10 cellular contexts compared by ENCODE assay signal in genomic region chr13:113816248-113816924, GRCh38. TPM values are rescaled to one million over a fixed set of nuclear protein-coding genes. Genes with fewer than 3 reads are reported as not detected.
DNase-seq lines count a peak whose midpoint lies in the region; ATAC-seq, FAIRE-seq and TF ChIP-seq lines count a peak whose summit lies in the region.
"Had no signal": no experiment of that assay in that cellular context is flagged by ENCODE, and none has a peak within 500 bp of the region (broad histone marks: within the 10 kb centered on the region; RNA-seq: fewer than 3 reads in every experiment).

No MANE protein-coding gene starts in this region.

- H3K36me3 Mint-ChIP-seq in activated T-cell treated with anti-CD3 and anti-CD28 coated beads, Interleukin-2, amount 50 U/mL, for 72 hours (ENCODE audit: insufficient read depth in 2 of 2): peaks cover 2 to 3% of the 10 kb centered on the region in 2 donors
- peaks cover 36% of the 10 kb centered on the region for H3K36me3 Mint-ChIP-seq in stimulated activated memory B cell treated with anti-CD40 and anti-IgM and Interleukin-4, amounts not matched to agents 10 μg/mL and 1 μg/mL and 100 μg/mL, for 72 hours

- peak overlapping the region; percentile 94 to 95 for H3K4me3 Mint-ChIP-seq in activated T-cell treated with anti-CD3 and anti-CD28 coated beads, Interleukin-2, amount 50 U/mL, for 72 hours
- H3K4me3 Mint-ChIP-seq in stimulated activated memory B cell treated with anti-CD40 and anti-IgM and Interleukin-4, amounts not matched to agents 10 μg/mL and 1 μg/mL and 100 μg/mL, for 72 hours: peak overlapping the region; percentile 96

- TF ChIP-seq CTCF in NB4 (IDR thresholded peaks at IDR 0.05; ENCODE audit: low read depth, low read length) (no peak), bronchial epithelial cell (IDR thresholded peaks at IDR 0.05; ENCODE audit: insufficient read depth, low read length, severe bottlenecking) (no peak)

- ATAC-seq in activated T-cell treated with anti-CD3 and anti-CD28 coated beads, Interleukin-2, amount 50 U/mL, for 72 hours (replicated peaks in 1 of 2): peak; percentile 8 to 10
- ATAC-seq in stimulated activated memory B cell treated with anti-CD40 and anti-IgM and Interleukin-4, amounts not matched to agents 10 μg/mL and 1 μg/mL and 100 μg/mL, for 72 hours: no peak
- ATAC-seq in HG02678 (IDR thresholded peaks at IDR 0.05; ENCODE audit: unreplicated experiment): no peak

- FAIRE-seq in bronchial epithelial cell (lab: Jason Lieb, UNC): peak; percentile 94

- no peaks in the 10 kb centered on the region for H3K27me3 ChIP-seq in bronchial epithelial cell (ENCODE audit: control insufficient read depth, insufficient read depth, low read length)

- peak overlapping the region; percentile 81 for H3K4me3 ChIP-seq in NB4 (ENCODE audit: low read depth, low read length)
- H3K4me3 ChIP-seq in bronchial epithelial cell (ENCODE audit: low read depth, low read length): no peak overlapping the region
- H3K4me3 ChIP-seq: mucosa of descending colon, smooth muscle cell had no signal

- no peak overlapping the region for H3K27ac Mint-ChIP-seq in activated T-cell treated with anti-CD3 and anti-CD28 coated beads, Interleukin-2, amount 50 U/mL, for 72 hours
- H3K27ac Mint-ChIP-seq in stimulated activated memory B cell treated with anti-CD40 and anti-IgM and Interleukin-4, amounts not matched to agents 10 μg/mL and 1 μg/mL and 100 μg/mL, for 72 hours: peak overlapping the region; percentile 91

- H3K4me1 Mint-ChIP-seq in activated T-cell treated with anti-CD3 and anti-CD28 coated beads, Interleukin-2, amount 50 U/mL, for 72 hours (ENCODE audit: low read depth): peaks cover 23% of the 10 kb centered on the region
- H3K4me1 Mint-ChIP-seq in stimulated activated memory B cell treated with anti-CD40 and anti-IgM and Interleukin-4, amounts not matched to agents 10 μg/mL and 1 μg/mL and 100 μg/mL, for 72 hours: peaks cover 27% of the 10 kb centered on the region

- H3K27me3 Mint-ChIP-seq in activated T-cell treated with anti-CD3 and anti-CD28 coated beads, Interleukin-2, amount 50 U/mL, for 72 hours (ENCODE audit: low read depth): no peaks in the 10 kb centered on the region
- H3K27me3 Mint-ChIP-seq in stimulated activated memory B cell treated with anti-CD40 and anti-IgM and Interleukin-4, amounts not matched to agents 10 μg/mL and 1 μg/mL and 100 μg/mL, for 72 hours: no peaks in the 10 kb centered on the region

- DNase-seq in activated T-cell treated with anti-CD3 and anti-CD28 coated beads, Interleukin-2, amount 50 U/mL, for 72 hours: no peak
- DNase-seq in activated T-cell treated with anti-CD3 and anti-CD28 coated beads, Interleukin-2, amount 50 U/mL, for 1 hour: no peak
- DNase-seq in NB4 (ENCODE audit: low read depth) (peak; percentile 39), bronchial epithelial cell (ENCODE audit: low read depth) (no peak), NCI-H128 (lab: John Stamatoyannopoulos, UW; ENCODE audit: unreplicated experiment) (no peak), COLO829 (ENCODE audit: low spot score) (no peak)

- H3K9me3 Mint-ChIP-seq in activated T-cell treated with anti-CD3 and anti-CD28 coated beads, Interleukin-2, amount 50 U/mL, for 72 hours: peaks cover 0 to 2% of the 10 kb centered on the region in 2 donors
- peaks cover 2% of the 10 kb centered on the region for H3K9me3 Mint-ChIP-seq in stimulated activated memory B cell treated with anti-CD40 and anti-IgM and Interleukin-4, amounts not matched to agents 10 μg/mL and 1 μg/mL and 100 μg/mL, for 72 hours

- H3K36me3 ChIP-seq in bronchial epithelial cell (ENCODE audit: control insufficient read depth, insufficient read depth, low read length): no peaks in the 10 kb centered on the region

- no peak for TF ChIP-seq POLR2A in NB4 (IDR thresholded peaks at IDR 0.05; ENCODE audit: extremely low read depth, insufficient read length)

RNA-seq across cellular contexts. Expression of gene GAS6, which starts 47.5 kb away (rescaled TPM):
- total RNA-seq in activated T-cell treated with anti-CD3 and anti-CD28 coated beads, Interleukin-2, amount 50 U/mL, for 72 hours: 1 to 10 TPM in 1 of 2 donors, under 1 TPM in 1; 0.46 to 1.5 TPM
- 41.3 and 70.0 TPM in 2 replicates for total RNA-seq in bronchial epithelial cell

RNA-seq across cellular contexts. Expression of gene TMEM255B, which starts 57.4 kb away (rescaled TPM):
- total RNA-seq in activated T-cell treated with anti-CD3 and anti-CD28 coated beads, Interleukin-2, amount 50 U/mL, for 72 hours: 1 to 10 TPM; 1.2 TPM
- 1.0 and 5.3 TPM in 2 replicates for total RNA-seq in bronchial epithelial cell

Comparison
In these comparisons a context has a peak if more than half of its experiments do, and no peak if none do; other contexts are left out.
1. ATAC-seq: peak in activated T-cell treated with anti-CD3 and anti-CD28 coated beads, Interleukin-2, amount 50 U/mL, for 72 hours (2 of 2); none in stimulated activated memory B cell treated with anti-CD40 and anti-IgM and Interleukin-4, amounts not matched to agents 10 μg/mL and 1 μg/mL and 100 μg/mL, for 72 hours (single experiment) and HG02678 (single experiment).
2. RNA of gene GAS6, which starts 47.5 kb away (total RNA-seq): 41.3 to 70.0 TPM in bronchial epithelial cell; 0.46 to 1.5 TPM in activated T-cell treated with anti-CD3 and anti-CD28 coated beads, Interleukin-2, amount 50 U/mL, for 72 hours; every median in the first group is over 10 times any median in the second.